8 cellular contexts compared by ENCODE assay signal in the genomic region with DNA sequence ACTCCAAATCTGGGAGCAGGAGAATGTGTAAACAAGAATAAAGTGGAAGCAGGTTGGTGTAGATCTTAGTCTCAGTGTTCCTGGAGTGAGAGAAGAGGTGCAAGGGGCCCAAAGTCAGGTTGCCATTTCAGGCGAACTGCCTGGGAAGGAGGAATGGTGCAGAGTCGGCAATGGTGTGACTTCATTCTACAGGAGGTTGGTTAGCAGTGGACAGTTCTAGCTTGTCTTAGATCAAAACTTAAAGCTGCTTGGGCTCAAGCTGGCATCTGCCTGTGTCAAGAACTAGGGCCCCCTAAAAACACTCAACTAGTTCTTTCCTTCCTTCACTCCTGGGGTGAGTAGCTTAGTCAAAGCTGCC. TPM values are rescaled to one million over a fixed set of nuclear protein-coding genes. Genes with fewer than 3 reads are reported as not detected.
DNase-seq lines count a peak whose midpoint lies in the region; ATAC-seq and TF ChIP-seq lines count a peak whose summit lies in the region.

No MANE protein-coding gene starts in this region.

- H3K4me3 Mint-ChIP-seq in natural killer cell treated with Interleukin-12 subunit alpha and Interleukin-12 subunit beta and Interleukin-15 and Interleukin-18, amount 100 ng/mL, for 72 hours, result peak overlapping the region; percentile 90

- no peak for TF ChIP-seq CTCF in AG04450 (IDR thresholded peaks at IDR 0.05; ENCODE audit: low read depth, low read length)
- TF ChIP-seq CTCF in Loucy (conservative IDR thresholded peaks at IDR 0.05; ENCODE audit: low read length), result no peak
- TF ChIP-seq CTCF in coronary artery (IDR thresholded peaks at IDR 0.05), result no peak

- H3K36me3 ChIP-seq in Loucy (ENCODE audit: insufficient read depth, low read length), result no peaks in the 10 kb centered on the region

- H3K9ac ChIP-seq in Loucy (ENCODE audit: low read depth, low read length, poor library complexity, severe bottlenecking), result no peak overlapping the region

- in situ Hi-C loops in KBM-7 (cut with MboI; ENCODE audit: low pct_unique_long_range_greater_than_20kb, low sequenced_read_pairs), result no loop called here

- no peak for DNase-seq in AG04450 (ENCODE audit: low read depth, low spot score)
- DNase-seq in coronary artery (ENCODE audit: low spot score), result no peak
- DNase-seq in natural killer cell treated with Interleukin-12 subunit alpha and Interleukin-12 subunit beta and Interleukin-15 and Interleukin-18, amount 100 ng/mL, for 72 hours (ENCODE audit: low spot score), result no peak
- DNase-seq in KBM-7, result no peak
- DNase-seq in T1000 (lab: John Stamatoyannopoulos, UW), result no peak

- H3K4me3 ChIP-seq in AG04450 (ENCODE audit: low read depth, low read length) (no peak overlapping the region), Loucy (ENCODE audit: low read length, poor library complexity, severe bottlenecking) (peak overlapping the region; percentile 46), coronary artery (peak overlapping the region; percentile 34)

- no peaks in the 10 kb centered on the region for H3K9me3 Mint-ChIP-seq in natural killer cell treated with Interleukin-12 subunit alpha and Interleukin-12 subunit beta and Interleukin-15 and Interleukin-18, amount 100 ng/mL, for 72 hours

- peaks cover 27% of the 10 kb centered on the region for H4K20me1 ChIP-seq in Loucy (ENCODE audit: insufficient read depth, low read length, poor library complexity, severe bottlenecking)

- H3K27ac Mint-ChIP-seq in natural killer cell treated with Interleukin-12 subunit alpha and Interleukin-12 subunit beta and Interleukin-15 and Interleukin-18, amount 100 ng/mL, for 72 hours, result peak overlapping the region; percentile 92 to 94

- H3K36me3 Mint-ChIP-seq in natural killer cell treated with Interleukin-12 subunit alpha and Interleukin-12 subunit beta and Interleukin-15 and Interleukin-18, amount 100 ng/mL, for 72 hours, result peaks cover 9% of the 10 kb centered on the region

- peak overlapping the region; percentile 78 for H3K4me2 ChIP-seq in Loucy (ENCODE audit: low read depth, low read length, poor library complexity, severe bottlenecking)

- H3K27me3 ChIP-seq in AG04450 (ENCODE audit: control insufficient read depth, insufficient read depth, low read length), result no peaks in the 10 kb centered on the region
- peaks cover 22% of the 10 kb centered on the region for H3K27me3 ChIP-seq in Loucy (ENCODE audit: insufficient read depth, low read length, poor library complexity, severe bottlenecking)

- POLR2A ChIA-PET in AG04450 (lab: Yijun Ruan, JAX), result interaction anchor here (0.8 to 1.6 kb wide), 2 partner anchors 30 to 43 kb away, joined by 3 to 9 read pairs; a partner anchor contains a TSS

- H3K79me2 ChIP-seq in Loucy (ENCODE audit: insufficient read depth, low read length), result peaks cover 15% of the 10 kb centered on the region

- no peaks in the 10 kb centered on the region for H3K9me2 ChIP-seq in Loucy (replicated peaks; ENCODE audit: low read depth, low read length)

- peaks cover 74% of the 10 kb centered on the region for H3K4me1 ChIP-seq in Loucy (ENCODE audit: insufficient read depth, low read length, poor library complexity, severe bottlenecking)

- CTCF ChIA-PET in AG04450 (lab: Charles Lee), result interaction anchor here (1.5 to 3.5 kb wide), 4 partner anchors 25 to 47 kb away, joined by 5 to 24 read pairs (median 15); a partner anchor contains a TSS

- H3K9me3 ChIP-seq in AG04450 (ENCODE audit: control insufficient read depth, insufficient read depth, low read length) (no peaks in the 10 kb centered on the region; the same call in 1 of the 2 replicates), Loucy (ENCODE audit: insufficient read depth, low read depth, low read length) (no peaks in the 10 kb centered on the region)

- peak overlapping the region; percentile 90 for H3K27ac ChIP-seq in AG04450 (ENCODE audit: low read depth, low read length)
- peak overlapping the region; percentile 84 to 92 for H3K27ac ChIP-seq in coronary artery

- H3F3A ChIP-seq in Loucy (ENCODE audit: low read depth), result no peaks in the 10 kb centered on the region

- H2AFZ ChIP-seq in Loucy (ENCODE audit: low read length), result no peak overlapping the region

- peaks cover 77 to 82% of the 10 kb centered on the region in 2 donors for H3K4me1 Mint-ChIP-seq in natural killer cell treated with Interleukin-12 subunit alpha and Interleukin-12 subunit beta and Interleukin-15 and Interleukin-18, amount 100 ng/mL, for 72 hours (ENCODE audit: low read depth in 2 of 2)

- no peak for ATAC-seq in natural killer cell treated with Interleukin-12 subunit alpha and Interleukin-12 subunit beta and Interleukin-15 and Interleukin-18, amount 100 ng/mL, for 72 hours
- ATAC-seq in HG02623 (IDR thresholded peaks at IDR 0.05; ENCODE audit: unreplicated experiment), result no peak
- ATAC-seq in GM21529 (IDR thresholded peaks at IDR 0.05; ENCODE audit: unreplicated experiment), result no peak

- no peaks in the 10 kb centered on the region for H3K27me3 Mint-ChIP-seq in natural killer cell treated with Interleukin-12 subunit alpha and Interleukin-12 subunit beta and Interleukin-15 and Interleukin-18, amount 100 ng/mL, for 72 hours

RNA-seq across cellular contexts. Expression of a gene that starts 3.5 kb away (rescaled TPM):
- 33.9 and 36.6 TPM in 2 replicates for polyA plus RNA-seq in AG04450 (2011; rRNA removed)
- 33.2 and 51.3 TPM in 2 replicates for polyA minus RNA-seq in AG04450 (2011; rRNA and poly(A)+ RNA removed)
- total RNA-seq in natural killer cell treated with Interleukin-12 subunit alpha and Interleukin-12 subunit beta and Interleukin-15 and Interleukin-18, amount 100 ng/mL, for 72 hours, result 10 to 100 TPM; 26.8 to 27.8 TPM

RNA-seq across cellular contexts. Expression of a gene that starts 3.6 kb away (rescaled TPM):
- polyA plus RNA-seq in AG04450 (2011; rRNA removed), result 8.8 and 9.6 TPM in 2 replicates
- 6.2 and 7.4 TPM in 2 replicates for polyA minus RNA-seq in AG04450 (2011; rRNA and poly(A)+ RNA removed)
- total RNA-seq in natural killer cell treated with Interleukin-12 subunit alpha and Interleukin-12 subunit beta and Interleukin-15 and Interleukin-18, amount 100 ng/mL, for 72 hours, result 1 to 10 TPM; 3.5 to 3.6 TPM

RNA-seq across cellular contexts. Expression of a gene that starts 4.2 kb away (rescaled TPM):
- not detected in 2 replicates for polyA plus RNA-seq in AG04450 (2011; rRNA removed)
- not detected in 2 replicates for polyA minus RNA-seq in AG04450 (2011; rRNA and poly(A)+ RNA removed)
- total RNA-seq in natural killer cell treated with Interleukin-12 subunit alpha and Interleukin-12 subunit beta and Interleukin-15 and Interleukin-18, amount 100 ng/mL, for 72 hours, result not detected

RNA-seq across cellular contexts. Expression of a gene that starts 4.9 kb away (rescaled TPM):
- polyA plus RNA-seq in AG04450 (2011; rRNA removed), result 22.4 and 22.6 TPM in 2 replicates
- polyA minus RNA-seq in AG04450 (2011; rRNA and poly(A)+ RNA removed), result 8.5 and 9.5 TPM in 2 replicates
- total RNA-seq in natural killer cell treated with Interleukin-12 subunit alpha and Interleukin-12 subunit beta and Interleukin-15 and Interleukin-18, amount 100 ng/mL, for 72 hours, result 100 to 1,000 TPM; 159 to 161 TPM

RNA-seq across cellular contexts. Expression of a gene that starts 19.2 kb away (rescaled TPM):
- polyA plus RNA-seq in AG04450 (2011; rRNA removed), result 20.3 and 22.0 TPM in 2 replicates
- 18.2 and 21.1 TPM in 2 replicates for polyA minus RNA-seq in AG04450 (2011; rRNA and poly(A)+ RNA removed)
- total RNA-seq in natural killer cell treated with Interleukin-12 subunit alpha and Interleukin-12 subunit beta and Interleukin-15 and Interleukin-18, amount 100 ng/mL, for 72 hours, result 10 to 100 TPM; 82.5 to 87.6 TPM
